ENCODE assay signal across 10 cellular contexts in genomic region chr6:104344223-104344622, GRCh38.
"Had no signal": no experiment of that assay in that cellular context is flagged by ENCODE, and none has a peak within 500 bp of the region (broad histone marks: within the 10 kb centered on the region; RNA-seq: fewer than 3 reads in every experiment).

No MANE protein-coding gene starts in this region.

- H3K9me3 ChIP-seq: HAP-1 had no signal

- DNase-seq: GM23248, GOT3, H7, H9, HCEC 1CT, HFFc6 had no signal

- H3K9ac ChIP-seq: GM23248 had no signal

- H3K4me3 ChIP-seq: GM23248, GM23338, HAP-1 had no signal

- ATAC-seq: GM23338 had no signal

- H3K4me1 ChIP-seq: HAP-1 had no signal

- FAIRE-seq: H1, H54 had no signal

- H3K27ac ChIP-seq: GM23248 had no signal

- H3K4me2 ChIP-seq: GM23338 had no signal

- H2AFZ ChIP-seq: GM23248, GM23338 had no signal

- H3K36me3 ChIP-seq: HAP-1 had no signal
